Comparison of ENCODE assay signal across 22 cellular contexts in genomic region chrX:150857453-150857852, GRCh38.
"Had no signal": no experiment of that assay in that cellular context is flagged by ENCODE, and none has a peak within 500 bp of the region (broad histone marks: within the 10 kb centered on the region; RNA-seq: fewer than 3 reads in every experiment).

No MANE protein-coding gene starts in this region.

- H3K4me1 Mint-ChIP-seq: nephron had no signal

- ATAC-seq: left cardiac atrium; left ventricle myocardium superior; psoas muscle; stimulated activated memory B cell treated with anti-CD40 and anti-IgM and Interleukin-4, amounts not matched to agents 10 μg/mL and 1 μg/mL and 100 μg/mL, for 72 hours; stimulated activated naive CD8-positive, alpha-beta T cell treated with anti-CD3 and anti-CD28 coated beads, Interleukin-15, amount 100 ng/mL, for 72 hours had no signal

- H3K27ac Mint-ChIP-seq: naive B cell; nephron; stimulated activated memory B cell treated with anti-CD40 and anti-IgM and Interleukin-4, amounts not matched to agents 10 μg/mL and 1 μg/mL and 100 μg/mL, for 72 hours had no signal

- H3K27ac ChIP-seq: colonic mucosa, hepatocyte, psoas muscle, thoracic aorta, transverse colon had no signal

- H3K9me3 ChIP-seq: colonic mucosa, transverse colon had no signal

- H3K4me2 ChIP-seq: hepatocyte had no signal

- H2AFZ ChIP-seq: hepatocyte had no signal

- H3K27me3 Mint-ChIP-seq: naive B cell; stimulated activated memory B cell treated with anti-CD40 and anti-IgM and Interleukin-4, amounts not matched to agents 10 μg/mL and 1 μg/mL and 100 μg/mL, for 72 hours; stimulated activated naive CD8-positive, alpha-beta T cell treated with anti-CD3 and anti-CD28 coated beads, Interleukin-15, amount 100 ng/mL, for 72 hours had no signal

- DNase-seq: colonic mucosa; dermis blood vessel endothelial cell; erythroblast; foreskin melanocyte; head of caudate nucleus; kidney; left cardiac atrium; left ventricle myocardium superior; mesendoderm; naive B cell; occipital lobe; psoas muscle; retina; right lobe of liver; stimulated activated CD4-positive, alpha-beta T cell treated with anti-CD3 and anti-CD28 coated beads, Interleukin-4, amount 100 ng/mL, for 1 hour; stimulated activated naive CD8-positive, alpha-beta T cell treated with anti-CD3 and anti-CD28 coated beads, Interleukin-15, amount 100 ng/mL, for 72 hours; transverse colon had no signal

- FAIRE-seq: kidney had no signal

- H3K4me3 Mint-ChIP-seq: naive B cell; nephron; stimulated activated memory B cell treated with anti-CD40 and anti-IgM and Interleukin-4, amounts not matched to agents 10 μg/mL and 1 μg/mL and 100 μg/mL, for 72 hours; stimulated activated naive CD8-positive, alpha-beta T cell treated with anti-CD3 and anti-CD28 coated beads, Interleukin-15, amount 100 ng/mL, for 72 hours had no signal

- H3K36me3 ChIP-seq: colonic mucosa, thoracic aorta, transverse colon had no signal

- H3K4me1 ChIP-seq: colonic mucosa, psoas muscle, right lobe of liver, transverse colon had no signal

- H3K27me3 ChIP-seq: colonic mucosa, hepatocyte, right lobe of liver, transverse colon had no signal

- H3K4me3 ChIP-seq: colonic mucosa, hepatocyte, lung, psoas muscle, right lobe of liver, thoracic aorta, transverse colon had no signal
